Comparison of ENCODE assay signal across 1 cellular context in genomic region chr9:133164209-133164590, GRCh38.
TF ChIP-seq lines count a peak whose summit lies in the region.

No MANE protein-coding gene starts in this region.

TF ChIP-seq in SK-N-SH, 30 proteins besides CTCF, POLR2A, EP300 and RAD21 (continued from another document):
- TF ChIP-seq REST (IDR thresholded peaks at IDR 0.05; ENCODE audit: low read depth, low read length) (no peak), FOXM1 (IDR thresholded peaks at IDR 0.05; ENCODE audit: low read depth) (no peak), FOXJ3 (CRISPR knock-in tag; IDR thresholded peaks at IDR 0.05) (no peak), RXRA (IDR thresholded peaks at IDR 0.05; ENCODE audit: borderline replicate concordance, low read depth) (no peak), SMC3 (IDR thresholded peaks at IDR 0.05; ENCODE audit: low read depth, low read length) (no peak), RFX5 (IDR thresholded peaks at IDR 0.05; ENCODE audit: low read length) (no peak), USF2 (IDR thresholded peaks at IDR 0.05; ENCODE audit: borderline replicate concordance, low read depth, low read length) (no peak), JUND (IDR thresholded peaks at IDR 0.05) (no peak)
TF ChIP-seq in SK-N-SH: peak in this region for 0.
